27 cellular contexts compared by ENCODE assay signal in genomic region chr2:215352602-215353001, GRCh38. TPM values are rescaled to one million over a fixed set of nuclear protein-coding genes. Genes with fewer than 3 reads are reported as not detected.
DNase-seq lines count a peak whose midpoint lies in the region; ATAC-seq, FAIRE-seq and TF ChIP-seq lines count a peak whose summit lies in the region.
"Had no signal": no experiment of that assay in that cellular context is flagged by ENCODE, and none has a peak within 500 bp of the region (broad histone marks: within the 10 kb centered on the region; RNA-seq: fewer than 3 reads in every experiment).

No MANE protein-coding gene starts in this region.

- intact Hi-C loops in Calu3 (cut with micrococcal nuclease; ENCODE audit: unreplicated experiment): no loop called here

- H3K27me3 Mint-ChIP-seq in Calu3 (ENCODE audit: unreplicated experiment) (no peaks in the 10 kb centered on the region), astrocyte (ENCODE audit: low read depth, unreplicated experiment) (no peaks in the 10 kb centered on the region)
- H3K27me3 Mint-ChIP-seq: CD4-positive, alpha-beta memory T cell had no signal

- H3K27ac ChIP-seq in astrocyte (ENCODE audit: low read depth, low read length): no peak overlapping the region
- H3K27ac ChIP-seq: PC-9, SJCRH30 had no signal

- peaks cover 20% of the 10 kb centered on the region for H3K36me3 ChIP-seq in astrocyte (ENCODE audit: insufficient read depth, low read length)

- H3K4me3 Mint-ChIP-seq in Calu3 (ENCODE audit: low read depth, unreplicated experiment) (no peak overlapping the region), astrocyte (ENCODE audit: unreplicated experiment) (no peak overlapping the region)
- H3K4me3 Mint-ChIP-seq: CD4-positive, alpha-beta memory T cell had no signal

- H3K79me2 ChIP-seq in astrocyte (ENCODE audit: insufficient read depth, low read length): no peaks in the 10 kb centered on the region

- CTCF ChIA-PET in Calu3 (lab: Charles Lee): no interaction called here
- CTCF ChIA-PET in HEK293T (lab: Yijun Ruan, JAX): no interaction called here

- ATAC-seq in HG03175 (IDR thresholded peaks at IDR 0.05; ENCODE audit: unreplicated experiment) (no peak), HG02642 (IDR thresholded peaks at IDR 0.05; ENCODE audit: poor library complexity, unreplicated experiment) (no peak)
- ATAC-seq: Right ventricle myocardium inferior, SK-N-SH treated with all-trans-retinoic acid at 6 μM for 48 hours had no signal

- H3K4me2 ChIP-seq in astrocyte (ENCODE audit: low read length): no peak overlapping the region
- H3K4me2 ChIP-seq: PC-9 had no signal

- no peak overlapping the region for H3K9ac ChIP-seq in astrocyte (ENCODE audit: low read length)

- H3K27ac Mint-ChIP-seq in Calu3 (ENCODE audit: unreplicated experiment) (peak overlapping the region; percentile 36), astrocyte (ENCODE audit: unreplicated experiment) (peak overlapping the region; percentile 56)

- TF ChIP-seq CTCF in Calu3 (IDR thresholded peaks at IDR 0.05; ENCODE audit: unreplicated experiment) (no peak), astrocyte (IDR thresholded peaks at IDR 0.05; ENCODE audit: insufficient read depth, low read depth, low read length) (no peak), fibroblast of the aortic adventitia (IDR thresholded peaks at IDR 0.05; ENCODE audit: insufficient read depth, low read length) (no peak)

- POLR2A ChIA-PET in HEK293T (lab: Yijun Ruan, JAX): no interaction called here

- DNase-seq in Calu3 (no peak), HEK293T (ENCODE audit: extremely low spot score) (no peak), astrocyte (ENCODE audit: low read depth) (no peak), fibroblast of the aortic adventitia (ENCODE audit: low read depth) (peak; percentile 32), NCI-H526 treated with DMSO at 0.1 percent for 48 hours (lab: John Stamatoyannopoulos, UW) (no peak)
- DNase-seq: C1 segment of cervical spinal cord; CD4-positive, alpha-beta memory T cell; COR-L47; DMS79 treated with DMSO at 0.1 percent for 48 hours; H7; Karpas-422; NCI-H1092; NCI-H1417 treated with DMSO at 0.1 percent for 48 hours; NCI-H1694 treated with DMSO at 0.1 percent for 48 hours; NCI-H2081; NCI-H446; NCI-H524 treated with DMSO at 0.1 percent for 48 hours; NCI-H82; NK-92 treated with Interleukin-12 subunit alpha and Interleukin-12 subunit beta, amount 100 ng/mL, for 24 hours; PC-9; SJCRH30 had no signal

- peaks cover 12% of the 10 kb centered on the region for H4K20me1 ChIP-seq in astrocyte (ENCODE audit: insufficient read depth, low read length)

- H3K4me3 ChIP-seq in astrocyte (ENCODE audit: insufficient read depth, low read depth, low read length) (no peak overlapping the region), fibroblast of the aortic adventitia (ENCODE audit: low read depth, low read length) (no peak overlapping the region)
- H3K4me3 ChIP-seq: PC-9, SJCRH30 had no signal

- H3K4me1 Mint-ChIP-seq in Calu3 (ENCODE audit: low read depth, unreplicated experiment): no peaks in the 10 kb centered on the region
- H3K4me1 Mint-ChIP-seq in astrocyte (ENCODE audit: low read depth, unreplicated experiment): no peaks in the 10 kb centered on the region

- H3K9me3 Mint-ChIP-seq in Calu3 (ENCODE audit: low read depth, unreplicated experiment): no peaks in the 10 kb centered on the region
- H3K9me3 Mint-ChIP-seq in astrocyte (ENCODE audit: unreplicated experiment): no peaks in the 10 kb centered on the region
- H3K9me3 Mint-ChIP-seq: CD4-positive, alpha-beta memory T cell had no signal

- H3K4me1 ChIP-seq in astrocyte (ENCODE audit: insufficient read depth, low read length): no peaks in the 10 kb centered on the region
- H3K4me1 ChIP-seq: SJCRH30 had no signal

- H3K9me3 ChIP-seq in astrocyte (ENCODE audit: insufficient read depth, low read depth, low read length): no peaks in the 10 kb centered on the region
- H3K9me3 ChIP-seq: SJCRH30 had no signal

- peaks cover 53% of the 10 kb centered on the region for H3K36me3 Mint-ChIP-seq in Calu3 (ENCODE audit: insufficient read depth, unreplicated experiment)
- peaks cover 12% of the 10 kb centered on the region for H3K36me3 Mint-ChIP-seq in astrocyte (ENCODE audit: low read depth, unreplicated experiment)

- FAIRE-seq in astrocyte (lab: Jason Lieb, UNC): no peak
- FAIRE-seq: A204.1, GM12892 had no signal

- H2AFZ ChIP-seq in astrocyte (ENCODE audit: low read depth, low read length): no peak overlapping the region
- H2AFZ ChIP-seq: PC-9 had no signal

- H3K27me3 ChIP-seq in astrocyte (ENCODE audit: insufficient read depth, low read length): no peaks in the 10 kb centered on the region
- H3K27me3 ChIP-seq: SJCRH30 had no signal

- BruUV-seq in Calu3 (replicated peaks; lab: Mats Ljungman, UMichigan): no TSS peak

TF ChIP-seq in HEK293T, 16 proteins besides CTCF, POLR2A, EP300 and RAD21:
- TF ChIP-seq PKNOX1 (IDR thresholded peaks at IDR 0.05) (peak; percentile 34), L3MBTL2 (conservative IDR thresholded peaks at IDR 0.05) (no peak)

RNA-seq across cellular contexts. Expression of gene ATIC, which starts 40.7 kb away (rescaled TPM):
- total RNA-seq in Calu3 (2022) (206 and 219 TPM in 2 replicates), astrocyte (59.9 and 61.1 TPM in 2 replicates), fibroblast of the aortic adventitia (ENCODE audit: low replicate concordance) (24.5 and 28.0 TPM in 2 replicates)
